In genomic region chr14:37470251-37470650, GRCh38 we compare ENCODE assay signal across 34 cellular contexts.
"Had no signal": no experiment of that assay in that cellular context is flagged by ENCODE, and none has a peak within 500 bp of the region (broad histone marks: within the 10 kb centered on the region; RNA-seq: fewer than 3 reads in every experiment).

No MANE protein-coding gene starts in this region.

- H3K36me3 ChIP-seq: MG63 had no signal

- H3K9me3 ChIP-seq: MG63 had no signal

- DNase-seq: Karpas-422, Kasumi-1, MG63, MM.1S, MV-4-11, NCI-H1048, NCI-H1092, NCI-H1092 treated with DMSO at 0.1 percent for 48 hours, NCI-H1105, NCI-H1105 treated with DMSO at 0.1 percent for 48 hours, NCI-H1417, NCI-H1417 treated with DMSO at 0.1 percent for 48 hours, NCI-H1436, NCI-H1436 treated with DMSO at 0.1 percent for 48 hours, NCI-H146, NCI-H1694, NCI-H1694 treated with DMSO at 0.1 percent for 48 hours, NCI-H187, NCI-H187 treated with DMSO at 0.1 percent for 48 hours, NCI-H1930, NCI-H2029, NCI-H2029 treated with DMSO at 0.1 percent for 48 hours, NCI-H2081, NCI-H2081 treated with DMSO at 0.1 percent for 48 hours, NCI-H2107, NCI-H2171, NCI-H2171 treated with DMSO at 0.1 percent for 48 hours, NCI-H2227 treated with DMSO at 0.1 percent for 48 hours, NCI-H226, NCI-H345, NCI-H446, NCI-H446 treated with DMSO at 0.1 percent for 48 hours, NCI-H510A, NCI-H510A treated with DMSO at 0.1 percent for 48 hours had no signal

- H3K4me3 ChIP-seq: MG63 had no signal

- H3K27me3 ChIP-seq: MG63 had no signal
